Comparison of ENCODE assay signal across 8 cellular contexts in genomic region chr11:111230122-111230465, GRCh38. TPM values are rescaled to one million over a fixed set of nuclear protein-coding genes. Genes with fewer than 3 reads are reported as not detected.
A peak's percentile ranks its signal among the peaks of the same experiment; 100 is the strongest.
DNase-seq lines count a peak whose midpoint lies in the region; ATAC-seq and TF ChIP-seq lines count a peak whose summit lies in the region.

No MANE protein-coding gene starts in this region.

- no peak overlapping the region for H3K27ac ChIP-seq in breast epithelium

- H3K9ac ChIP-seq in skeletal muscle satellite cell (ENCODE audit: low read depth, low read length) = no peak overlapping the region

- DNase-seq in breast epithelium (ENCODE audit: low spot score in 2 of 2) = no peak
- no peak for DNase-seq in T-helper 9 cell
- DNase-seq in chondrocyte (ENCODE audit: low spot score) = no peak
- no peak for DNase-seq in NCI-H146 (lab: John Stamatoyannopoulos, UW)
- no peak for DNase-seq in central memory CD4-positive, alpha-beta T cell

- peak overlapping the region in 2 of 3 donors; percentile 51 to 68 for H3K4me3 ChIP-seq in breast epithelium
- no peak overlapping the region for H3K4me3 ChIP-seq in skeletal muscle satellite cell (ENCODE audit: low read length)

- H3K27me3 ChIP-seq in breast epithelium (no peaks in the 10 kb centered on the region), skeletal muscle satellite cell (ENCODE audit: control insufficient read depth, insufficient read depth, low read length) (peaks cover 3% of the 10 kb centered on the region)

- H3K27ac Mint-ChIP-seq in chondrocyte (ENCODE audit: unreplicated experiment) = no peak overlapping the region

- intact Hi-C loops in breast epithelium (cut with DNase I; ENCODE audit: low total_unique reads) = no loop called here

- H3K36me3 ChIP-seq in breast epithelium (no peaks in the 10 kb centered on the region), skeletal muscle satellite cell (ENCODE audit: insufficient read depth, low read length) (no peaks in the 10 kb centered on the region)

- H3K9me3 ChIP-seq in breast epithelium = no peaks in the 10 kb centered on the region
- no peaks in the 10 kb centered on the region for H3K9me3 ChIP-seq in skeletal muscle satellite cell (replicated peaks; ENCODE audit: low read length)

- no peak for TF ChIP-seq POLR2A in breast epithelium (IDR thresholded peaks at IDR 0.05)

- peaks cover 14% of the 10 kb centered on the region for H3K4me1 Mint-ChIP-seq in chondrocyte (ENCODE audit: low read depth)

- H3K36me3 Mint-ChIP-seq in chondrocyte (ENCODE audit: low read depth) = peaks cover 4% of the 10 kb centered on the region

- ATAC-seq in GM19395 (IDR thresholded peaks at IDR 0.05; ENCODE audit: unreplicated experiment) (peak; percentile 31), HG03095 (IDR thresholded peaks at IDR 0.05; ENCODE audit: unreplicated experiment) (peak; percentile 20)

- peaks cover 6% of the 10 kb centered on the region for H3K27me3 Mint-ChIP-seq in chondrocyte (ENCODE audit: low read depth)

- H3K4me1 ChIP-seq in breast epithelium (no peaks in the 10 kb centered on the region), skeletal muscle satellite cell (ENCODE audit: control insufficient read depth, insufficient read depth, low read length) (peaks cover 2% of the 10 kb centered on the region)

- TF ChIP-seq CTCF in breast epithelium (IDR thresholded peaks at IDR 0.05) (no peak), chondrocyte (IDR thresholded peaks at IDR 0.05) (no peak)

- H3K9me3 Mint-ChIP-seq in chondrocyte (ENCODE audit: low read depth) = peaks cover 5% of the 10 kb centered on the region

- no peak overlapping the region for H3K4me3 Mint-ChIP-seq in chondrocyte (ENCODE audit: unreplicated experiment)

- H3K4me2 ChIP-seq in skeletal muscle satellite cell (ENCODE audit: low read length) = peak overlapping the region; percentile 79

RNA-seq across cellular contexts. Expression of gene POU2AF2, which starts 15.4 kb away (rescaled TPM):
- total RNA-seq in breast epithelium (1 to 10 TPM in 1 of 3 donors, not detected in 2; 2.0 TPM), chondrocyte (not detected in 3 replicates)
- total RNA-seq in skeletal muscle satellite cell (2012; rRNA removed) = not detected in 2 replicates
